In genomic region chr12:114004402-114004801, GRCh38 we compare ENCODE assay signal across 10 cellular contexts.
"Had no signal": no experiment of that assay in that cellular context is flagged by ENCODE, and none has a peak within 500 bp of the region (broad histone marks: within the 10 kb centered on the region; RNA-seq: fewer than 3 reads in every experiment).

No MANE protein-coding gene starts in this region.

- H3K4me3 Mint-ChIP-seq: GM23338, H9, HFFc6 had no signal

- H3K4me1 ChIP-seq: HAP-1 had no signal

- H3K27ac ChIP-seq: GM23248 had no signal

- H3K4me3 ChIP-seq: GM23248, GM23338, HAP-1 had no signal

- ATAC-seq: GM23338 had no signal

- H3K4me1 Mint-ChIP-seq: GM23338, H9 had no signal

- DNase-seq: GM23248, GOT3, H7, H9, HCEC 1CT, HFFc6 had no signal

- H3K9ac ChIP-seq: GM23248 had no signal

- H3K9me3 Mint-ChIP-seq: GM23338, HFFc6 had no signal

- H2AFZ ChIP-seq: GM23248, GM23338 had no signal

- FAIRE-seq: H1, H54 had no signal

- H3K4me2 ChIP-seq: GM23338 had no signal

- H3K27ac Mint-ChIP-seq: GM23338, H9, HFFc6 had no signal

- H3K36me3 ChIP-seq: HAP-1 had no signal

- H3K9me3 ChIP-seq: HAP-1 had no signal
